ENCODE assay signal across 8 cellular contexts in genomic region chr13:114118086-114118762, GRCh38. TPM values are rescaled to one million over a fixed set of nuclear protein-coding genes. Genes with fewer than 3 reads are reported as not detected.
DNase-seq lines count a peak whose midpoint lies in the region; ATAC-seq, FAIRE-seq and TF ChIP-seq lines count a peak whose summit lies in the region.

No MANE protein-coding gene starts in this region.

- H4K20me1 ChIP-seq in hepatocyte (ENCODE audit: insufficient read depth, poor library complexity, severe bottlenecking) = no peaks in the 10 kb centered on the region

- H2AFZ ChIP-seq in hepatocyte = no peak overlapping the region

- peak overlapping the region; percentile 65 for H3K4me2 ChIP-seq in hepatocyte

- TF ChIP-seq CTCF in hepatocyte (IDR thresholded peaks at IDR 0.05; ENCODE audit: poor library complexity) = no peak

- 40% methylated on average over 11 of the region's 11 CpGs for WGBS in hepatocyte (ENCODE audit: low lambda C conversion rate, missing lambda C conversion rate)
- 20 to 37% (median 25%) methylated on average over 11 of the region's 11 CpGs for WGBS in small intestine, 3 donors

- H3K9me3 ChIP-seq in hepatocyte (ENCODE audit: low read depth) = no peaks in the 10 kb centered on the region
- no peaks in the 10 kb centered on the region for H3K9me3 ChIP-seq in small intestine (ENCODE audit: control insufficient read depth, low read depth)

- DNase-seq in hepatocyte (ENCODE audit: low spot score) = no peak
- DNase-seq in small intestine = no peak
- DNase-seq in T-helper 2 cell = no peak
- DNase-seq in OCI-M2 (lab: John Stamatoyannopoulos, UW; ENCODE audit: unreplicated experiment) = no peak
- DNase-seq in AML-193 (lab: John Stamatoyannopoulos, UW) = no peak

- peaks cover 33% of the 10 kb centered on the region for H3K4me1 ChIP-seq in hepatocyte (ENCODE audit: insufficient read depth)
- H3K4me1 ChIP-seq in small intestine (ENCODE audit: control insufficient read depth in 2 of 2, insufficient read depth in 1 of 2, low read depth in 1 of 2, low read length in 1 of 2) = peaks cover 2 to 9% of the 10 kb centered on the region in 2 donors

- ATAC-seq in GM19025 (IDR thresholded peaks at IDR 0.05; ENCODE audit: low read depth, unreplicated experiment) = peak; percentile 9
- ATAC-seq in SK-N-SH treated with all-trans-retinoic acid at 6 μM for 48 hours = peak; percentile 8
- no peak for ATAC-seq in HG02938 (IDR thresholded peaks at IDR 0.05; ENCODE audit: unreplicated experiment)

- no peaks in the 10 kb centered on the region for H3K27me3 ChIP-seq in hepatocyte
- no peaks in the 10 kb centered on the region for H3K27me3 ChIP-seq in small intestine (ENCODE audit: control insufficient read depth in 2 of 2, insufficient read depth in 2 of 2, low read length in 2 of 2)

- H3K4me3 ChIP-seq in hepatocyte (no peak overlapping the region), small intestine (ENCODE audit: low read depth in 1 of 2, low read length in 2 of 2) (no peak overlapping the region)

- H3K27ac ChIP-seq in hepatocyte (peak overlapping the region; percentile 89), small intestine (ENCODE audit: low read depth in 1 of 2, low read length in 1 of 2) (peak overlapping the region; percentile 12 to 81)

- H3K36me3 ChIP-seq in hepatocyte (replicated peaks; ENCODE audit: insufficient read depth, low read depth) (no peaks in the 10 kb centered on the region), small intestine (ENCODE audit: control insufficient read depth in 2 of 2, insufficient read depth in 2 of 2, low read length in 2 of 2) (no peaks in the 10 kb centered on the region)

- H3K79me2 ChIP-seq in hepatocyte = peaks cover 7% of the 10 kb centered on the region

- no peak for FAIRE-seq in small intestine (lab: Jason Lieb, UNC)

- no peaks in the 10 kb centered on the region for H3K9me2 ChIP-seq in hepatocyte (replicated peaks; ENCODE audit: insufficient read depth)

TF ChIP-seq in SK-N-SH treated with all-trans-retinoic acid at 6 μM for 48 hours, 23 proteins besides CTCF, POLR2A, EP300 and RAD21:
- no peak for TF ChIP-seq SNAI2 (CRISPR knock-in tag; IDR thresholded peaks at IDR 0.05)
- no peak for TF ChIP-seq PPARA (CRISPR knock-in tag; IDR thresholded peaks at IDR 0.05; ENCODE audit: borderline replicate concordance)
- no peak for TF ChIP-seq POU6F1 (CRISPR knock-in tag; IDR thresholded peaks at IDR 0.05; ENCODE audit: borderline replicate concordance, low read depth)
- no peak for TF ChIP-seq ZC3H10 (CRISPR knock-in tag; IDR thresholded peaks at IDR 0.05)
- TF ChIP-seq OSR1 (CRISPR knock-in tag; IDR thresholded peaks at IDR 0.05) = no peak
- TF ChIP-seq CREB5 (CRISPR knock-in tag; IDR thresholded peaks at IDR 0.05; ENCODE audit: low read depth) = no peak
- no peak for TF ChIP-seq CSRNP3 (CRISPR knock-in tag; IDR thresholded peaks at IDR 0.05)

RNA-seq across cellular contexts. Expression of gene RASA3, which starts 14.2 kb away (rescaled TPM):
- 4.3 and 6.1 TPM in 2 replicates for total RNA-seq in hepatocyte
- polyA plus RNA-seq in hepatocyte = 5.6 and 5.8 TPM in 2 replicates
- 1 to 10 TPM; 2.0 to 7.2 (median 6.5) TPM for polyA plus RNA-seq in small intestine
